ENCODE assay signal across 36 cellular contexts in genomic region chr1:162369571-162369970, GRCh38. TPM values are rescaled to one million over a fixed set of nuclear protein-coding genes. Genes with fewer than 3 reads are reported as not detected.
"Had no signal": no experiment of that assay in that cellular context is flagged by ENCODE, and none has a peak within 500 bp of the region (broad histone marks: within the 10 kb centered on the region; RNA-seq: fewer than 3 reads in every experiment).

No MANE protein-coding gene starts in this region.

- DNase-seq: heart right ventricle; islet precursor cell; kidney glomerular epithelial cell; left cardiac atrium; left lung; lower lobe of right lung; mesendoderm; naive thymus-derived CD4-positive, alpha-beta T cell; ovary; stimulated activated CD4-positive, alpha-beta T cell treated with anti-CD3 and anti-CD28 coated beads, Interleukin-1b, Interleukin-23, amount 100 ng/mL, for 48 hours; stimulated activated CD4-positive, alpha-beta T cell treated with anti-CD3 and anti-CD28 coated beads, Interleukin-2, amount 100 ng/mL, for 48 hours; stimulated activated CD4-positive, alpha-beta T cell treated with anti-CD3 and anti-CD28 coated beads, Interleukin-4, amount 100 ng/mL, for 4 hours; stimulated activated CD8-positive, alpha-beta memory T cell treated with anti-CD3 and anti-CD28 coated beads, Interleukin-4, amount 100 ng/mL, for 48 hours; stimulated activated naive CD4-positive, alpha-beta T cell treated with Interleukin-2 at 50 U/mL for 16 hours; stimulated activated naive CD8-positive, alpha-beta T cell treated with anti-CD3 and anti-CD28 coated beads, Interleukin-15, amount 100 ng/mL, for 72 hours; substantia nigra; trophoblast cell; upper lobe of right lung had no signal

- H3K27ac ChIP-seq: heart right ventricle, hepatocyte, left lung, lower lobe of right lung, ovary, right atrium auricular region, upper lobe of right lung had no signal

- H3K36me3 ChIP-seq: lower lobe of right lung, ovary, right atrium auricular region, upper lobe of right lung had no signal

- H3K4me1 ChIP-seq: left lung, lower lobe of right lung, right atrium auricular region, upper lobe of right lung had no signal

- ATAC-seq: heart right ventricle; left cardiac atrium; left lung; lower lobe of right lung; naive thymus-derived CD4-positive, alpha-beta T cell; natural killer cell treated with Interleukin-12 subunit alpha and Interleukin-12 subunit beta and Interleukin-15 and Interleukin-18, amount 100 ng/mL, for 72 hours; stimulated activated memory B cell treated with anti-CD40 and anti-IgM and Interleukin-4, amounts not matched to agents 10 μg/mL and 1 μg/mL and 100 μg/mL, for 72 hours; stimulated activated naive CD8-positive, alpha-beta T cell treated with anti-CD3 and anti-CD28 coated beads, Interleukin-15, amount 100 ng/mL, for 72 hours; upper lobe of right lung had no signal

- H2AFZ ChIP-seq: hepatocyte had no signal

- H3K27me3 ChIP-seq: heart right ventricle, hepatocyte, left lung, ovary, right atrium auricular region, upper lobe of right lung had no signal

- FAIRE-seq: urothelium cell line had no signal

- H3K4me2 ChIP-seq: hepatocyte, smooth muscle cell had no signal

- H3K9me3 ChIP-seq: heart right ventricle, left lung, lower lobe of right lung, ovary, right atrium auricular region, upper lobe of right lung had no signal

- H3K79me2 ChIP-seq: hepatocyte had no signal

- H3K4me3 ChIP-seq: heart right ventricle, hepatocyte, left lung, lower lobe of right lung, ovary, right atrium auricular region, smooth muscle cell, upper lobe of right lung had no signal

RNA-seq across cellular contexts. Expression of gene SPATA46, which starts 7.1 kb away (rescaled TPM):
- total RNA-seq: heart right ventricle; hepatocyte; left cardiac atrium; left lung; liver; lower lobe of right lung; mesothelial cell of epicardium; mononuclear cell; myocyte; naive thymus-derived CD4-positive, alpha-beta T cell; natural killer cell treated with Interleukin-12 subunit alpha and Interleukin-12 subunit beta and Interleukin-15 and Interleukin-18, amount 100 ng/mL, for 72 hours; omental fat pad; ovary; progenitor cell of endocrine pancreas; pulmonary artery endothelial cell; renal cortical epithelial cell; right atrium auricular region; skeletal muscle tissue; smooth muscle cell; temporal lobe; upper lobe of right lung had no signal
- polyA plus RNA-seq: heart right ventricle; hepatocyte; naive thymus-derived CD4-positive, alpha-beta T cell; neural cell; ovary; smooth muscle cell; thymus had no signal

RNA-seq across cellular contexts. Expression of gene C1orf226, which starts 12.0 kb away (rescaled TPM):
- total RNA-seq: mononuclear cell; natural killer cell treated with Interleukin-12 subunit alpha and Interleukin-12 subunit beta and Interleukin-15 and Interleukin-18, amount 100 ng/mL, for 72 hours had no signal
- polyA plus RNA-seq: naive thymus-derived CD4-positive, alpha-beta T cell had no signal

RNA-seq across cellular contexts. Expression of gene SH2D1B, which starts 42.4 kb away (rescaled TPM):
- total RNA-seq: hepatocyte, mesothelial cell of epicardium, myocyte, progenitor cell of endocrine pancreas, pulmonary artery endothelial cell, renal cortical epithelial cell, smooth muscle cell, temporal lobe had no signal
- polyA plus RNA-seq: hepatocyte, neural cell, smooth muscle cell had no signal
